In genomic region chr9:99368341-99369326, GRCh38 we compare ENCODE assay signal across 8 cellular contexts.
A peak's percentile ranks its signal among the peaks of the same experiment; 100 is the strongest.
DNase-seq lines count a peak whose midpoint lies in the region; ATAC-seq and TF ChIP-seq lines count a peak whose summit lies in the region.

No MANE protein-coding gene starts in this region.

- H3K4me3 ChIP-seq in ovary = peak overlapping the region; percentile 30
- H3K4me3 ChIP-seq in Karpas-422 (ENCODE audit: low read length) = no peak overlapping the region

- no peak overlapping the region for H3K4me2 ChIP-seq in Karpas-422 (ENCODE audit: low read depth, low read length, poor library complexity, severe bottlenecking)

- no peaks in the 10 kb centered on the region for H3K79me2 ChIP-seq in Karpas-422 (ENCODE audit: low read length)

- H3K27ac Mint-ChIP-seq in activated T-helper 1 cell treated with anti-CD3 and anti-CD28 coated beads, Interleukin-12 subunit alpha, Interleukin-12 subunit beta, Interleukin-2, Interleukin-4 antibody, amounts not matched to agents 30 ng/mL and 10 ng/mL and 1 ng/mL, durations not matched to agents 14 hours and 24 hours and 36 hours = peak overlapping the region; percentile 25
- peak overlapping the region; percentile 59 for H3K27ac Mint-ChIP-seq in glutamatergic neuron (ENCODE audit: unreplicated experiment)

- H3K9me2 ChIP-seq in Karpas-422 (replicated peaks; ENCODE audit: insufficient read depth, low read length) = no peaks in the 10 kb centered on the region

- peak overlapping the region; percentile 71 for H3K4me3 Mint-ChIP-seq in activated T-helper 1 cell treated with anti-CD3 and anti-CD28 coated beads, Interleukin-12 subunit alpha, Interleukin-12 subunit beta, Interleukin-2, Interleukin-4 antibody, amounts not matched to agents 30 ng/mL and 10 ng/mL and 1 ng/mL, durations not matched to agents 14 hours and 24 hours and 36 hours
- H3K4me3 Mint-ChIP-seq in glutamatergic neuron (ENCODE audit: unreplicated experiment) = peak overlapping the region; percentile 36

- TF ChIP-seq POLR2A in ovary (IDR thresholded peaks at IDR 0.05) = no peak

- H3K27ac ChIP-seq in ovary = peak overlapping the region; percentile 46 to 48
- H3K27ac ChIP-seq in Karpas-422 (ENCODE audit: low read length) = no peak overlapping the region

- H3K27me3 ChIP-seq in ovary (no peaks in the 10 kb centered on the region), Karpas-422 (ENCODE audit: low read length) (no peaks in the 10 kb centered on the region)

- TF ChIP-seq EP300 in ovary (IDR thresholded peaks at IDR 0.05) = no peak

- H3K4me1 ChIP-seq in ovary (ENCODE audit: insufficient read depth) (peaks cover 5% of the 10 kb centered on the region), Karpas-422 (ENCODE audit: low read length) (no peaks in the 10 kb centered on the region)

- H4K20me1 ChIP-seq in Karpas-422 (ENCODE audit: insufficient read depth, low read depth, low read length) = no peaks in the 10 kb centered on the region

- peaks cover 12% of the 10 kb centered on the region for H3K27me3 Mint-ChIP-seq in activated T-helper 1 cell treated with anti-CD3 and anti-CD28 coated beads, Interleukin-12 subunit alpha, Interleukin-12 subunit beta, Interleukin-2, Interleukin-4 antibody, amounts not matched to agents 30 ng/mL and 10 ng/mL and 1 ng/mL, durations not matched to agents 14 hours and 24 hours and 36 hours (ENCODE audit: insufficient read depth)
- H3K27me3 Mint-ChIP-seq in glutamatergic neuron (ENCODE audit: unreplicated experiment) = no peaks in the 10 kb centered on the region

- intact Hi-C loops in activated T-helper 1 cell treated with anti-CD3 and anti-CD28 coated beads, Interleukin-12 subunit alpha, Interleukin-12 subunit beta, Interleukin-2, Interleukin-4 antibody, amounts not matched to agents 30 ng/mL and 10 ng/mL and 1 ng/mL, durations not matched to agents 14 hours and 24 hours and 36 hours (cut with micrococcal nuclease) = loop anchor here (1.0 kb wide), 1 partner anchor 65 kb away; no protein-coding TSS in a partner anchor
- intact Hi-C loops in ovary (cut with DNase I) = no loop called here

- H3K4me1 Mint-ChIP-seq in activated T-helper 1 cell treated with anti-CD3 and anti-CD28 coated beads, Interleukin-12 subunit alpha, Interleukin-12 subunit beta, Interleukin-2, Interleukin-4 antibody, amounts not matched to agents 30 ng/mL and 10 ng/mL and 1 ng/mL, durations not matched to agents 14 hours and 24 hours and 36 hours (ENCODE audit: low read depth) = peaks cover 35% of the 10 kb centered on the region
- H3K4me1 Mint-ChIP-seq in glutamatergic neuron (ENCODE audit: low read depth, unreplicated experiment) = peaks cover 28% of the 10 kb centered on the region

- H3K36me3 ChIP-seq in ovary (no peaks in the 10 kb centered on the region), Karpas-422 (ENCODE audit: insufficient read depth, low read length) (no peaks in the 10 kb centered on the region)

- H3K9me3 ChIP-seq in ovary (no peaks in the 10 kb centered on the region), Karpas-422 (ENCODE audit: low read length) (no peaks in the 10 kb centered on the region)

- no peak overlapping the region for H3K9ac ChIP-seq in Karpas-422 (ENCODE audit: low read length)

- no peak overlapping the region for H2AFZ ChIP-seq in Karpas-422 (ENCODE audit: low read length)

- TF ChIP-seq CTCF in glutamatergic neuron (IDR thresholded peaks at IDR 0.05; ENCODE audit: partially characterized antibody, unreplicated experiment) (no peak), ovary (IDR thresholded peaks at IDR 0.05) (no peak)

- no peaks in the 10 kb centered on the region for H3K9me3 Mint-ChIP-seq in activated T-helper 1 cell treated with anti-CD3 and anti-CD28 coated beads, Interleukin-12 subunit alpha, Interleukin-12 subunit beta, Interleukin-2, Interleukin-4 antibody, amounts not matched to agents 30 ng/mL and 10 ng/mL and 1 ng/mL, durations not matched to agents 14 hours and 24 hours and 36 hours
- peaks cover 5% of the 10 kb centered on the region for H3K9me3 Mint-ChIP-seq in glutamatergic neuron (ENCODE audit: unreplicated experiment)

- peak; percentile 82 for ATAC-seq in HG03066 (IDR thresholded peaks at IDR 0.05; ENCODE audit: low read depth, unreplicated experiment)

- WGBS in ovary, 3 donors = 3 to 6% (median 5%) methylated on average over 31 of the region's 31 CpGs

- no peaks in the 10 kb centered on the region for H3K36me3 Mint-ChIP-seq in activated T-helper 1 cell treated with anti-CD3 and anti-CD28 coated beads, Interleukin-12 subunit alpha, Interleukin-12 subunit beta, Interleukin-2, Interleukin-4 antibody, amounts not matched to agents 30 ng/mL and 10 ng/mL and 1 ng/mL, durations not matched to agents 14 hours and 24 hours and 36 hours (ENCODE audit: low read depth)
- peaks cover 5% of the 10 kb centered on the region for H3K36me3 Mint-ChIP-seq in glutamatergic neuron (ENCODE audit: unreplicated experiment)

- DNase-seq in NCI-H1436 (lab: John Stamatoyannopoulos, UW) = peak; percentile 13
- no peak for DNase-seq in NCI-H1436 treated with DMSO at 0.1 percent for 48 hours (lab: John Stamatoyannopoulos, UW)
- no peak for DNase-seq in activated T-helper 1 cell treated with anti-CD3 and anti-CD28 coated beads, Interleukin-12 subunit alpha, Interleukin-12 subunit beta, Interleukin-2, Interleukin-4 antibody, amounts not matched to agents 30 ng/mL and 10 ng/mL and 1 ng/mL, durations not matched to agents 14 hours and 24 hours and 36 hours (ENCODE audit: low spot score)
- no peak for DNase-seq in glutamatergic neuron
- peak; percentile 32 to 64 (median 48) for DNase-seq in ovary
- DNase-seq in Karpas-422 = no peak
- DNase-seq in middle frontal gyrus (ENCODE audit: extremely low spot score, low spot score) = no peak

Comparison
In these comparisons a context has a peak if more than half of its experiments do, and no peak if none do; other contexts are left out.
1. DNase-seq: peak in NCI-H1436 (single experiment) and ovary (5 of 5); none in NCI-H1436 treated with DMSO at 0.1 percent for 48 hours (single experiment), activated T-helper 1 cell treated with anti-CD3 and anti-CD28 coated beads, Interleukin-12 subunit alpha, Interleukin-12 subunit beta, Interleukin-2, Interleukin-4 antibody, amounts not matched to agents 30 ng/mL and 10 ng/mL and 1 ng/mL, durations not matched to agents 14 hours and 24 hours and 36 hours (single experiment), glutamatergic neuron (single experiment), Karpas-422 (single experiment) and middle frontal gyrus (single experiment).